Comparison of ENCODE assay signal across 15 cellular contexts in genomic region chr7:64886956-64887545, GRCh38.
"Had no signal": no experiment of that assay in that cellular context is flagged by ENCODE, and none has a peak within 500 bp of the region (broad histone marks: within the 10 kb centered on the region; RNA-seq: fewer than 3 reads in every experiment).

No MANE protein-coding gene starts in this region.

- H3K9me3 Mint-ChIP-seq: activated CD4-positive, alpha-beta memory T cell treated with anti-CD3 and anti-CD28 coated beads for 36 hours; activated naive CD4-positive, alpha-beta T cell treated with anti-CD3 and anti-CD28 coated beads, Interleukin-2, amount 50 U/mL, for 24 hours; activated T-helper 17 cell treated with anti-CD3 and anti-CD28 coated beads, Interleukin-2, amount 50 U/mL, for 72 hours; central memory CD8-positive, alpha-beta T cell had no signal

- H3K9me3 ChIP-seq: thyroid gland had no signal

- H3K4me3 ChIP-seq: neural progenitor cell, thyroid gland had no signal

- H3K27ac Mint-ChIP-seq: activated CD4-positive, alpha-beta memory T cell treated with anti-CD3 and anti-CD28 coated beads for 36 hours; activated naive CD4-positive, alpha-beta T cell treated with anti-CD3 and anti-CD28 coated beads, Interleukin-2, amount 50 U/mL, for 24 hours; brain; neural progenitor cell; T-helper 2 cell treated with Interferon-gamma antibody and Interleukin-4, amounts not matched to agents 5 μg/mL and 100 μg/mL, for 36 hours had no signal

- DNase-seq: activated CD4-positive, alpha-beta memory T cell treated with anti-CD3 and anti-CD28 coated beads for 36 hours; amygdala; effector memory CD4-positive, alpha-beta T cell; retina; stimulated activated CD4-positive, alpha-beta T cell treated with anti-CD3 and anti-CD28 coated beads, Interleukin-15, amount 100 ng/mL, for 24 hours; thyroid gland had no signal

- ATAC-seq: activated CD4-positive, CD25-positive, alpha-beta regulatory T cell treated with anti-CD3 and anti-CD28 coated beads, Interleukin-2, amount 50 U/mL, for 24 hours; activated T-helper 17 cell treated with anti-CD3 and anti-CD28 coated beads, Interleukin-2, amount 50 U/mL, for 72 hours had no signal

- H3K36me3 Mint-ChIP-seq: activated CD4-positive, alpha-beta memory T cell treated with anti-CD3 and anti-CD28 coated beads for 36 hours; activated naive CD4-positive, alpha-beta T cell treated with anti-CD3 and anti-CD28 coated beads, Interleukin-2, amount 50 U/mL, for 24 hours had no signal

- H3K4me3 Mint-ChIP-seq: activated naive CD4-positive, alpha-beta T cell treated with anti-CD3 and anti-CD28 coated beads, Interleukin-2, amount 50 U/mL, for 24 hours; brain; neural progenitor cell had no signal

- H3K27ac ChIP-seq: epithelial cell of prostate, neural progenitor cell, parathyroid adenoma, thyroid gland had no signal

- H3K79me2 ChIP-seq: parathyroid adenoma had no signal

- H3K27me3 ChIP-seq: thyroid gland had no signal

- H3K9ac ChIP-seq: neural progenitor cell, parathyroid adenoma had no signal

- H2AFZ ChIP-seq: neural progenitor cell, parathyroid adenoma had no signal

- H3K4me1 ChIP-seq: neural progenitor cell, parathyroid adenoma had no signal

- H3K4me2 ChIP-seq: neural progenitor cell had no signal

- H3K36me3 ChIP-seq: neural progenitor cell, thyroid gland had no signal
